Comparison of ENCODE assay signal across 12 cellular contexts in genomic region chr18:48336332-48336731, GRCh38.
DNase-seq lines count a peak whose midpoint lies in the region; ATAC-seq and TF ChIP-seq lines count a peak whose summit lies in the region.
"Had no signal": no experiment of that assay in that cellular context is flagged by ENCODE, and none has a peak within 500 bp of the region (broad histone marks: within the 10 kb centered on the region; RNA-seq: fewer than 3 reads in every experiment).

No MANE protein-coding gene starts in this region.

- TF ChIP-seq CTCF in mammary epithelial cell (conservative IDR thresholded peaks at IDR 0.05 in 1 of 2, IDR thresholded peaks at IDR 0.05 in 1 of 2; ENCODE audit: extremely low read depth in 1 of 2, insufficient read depth in 1 of 2, low read depth in 1 of 2, low read length in 2 of 2) (peak; percentile 53 to 83), lower lobe of right lung (IDR thresholded peaks at IDR 0.05) (no peak)

- H3K79me2 ChIP-seq in mammary epithelial cell (ENCODE audit: insufficient read depth, low read length): no peaks in the 10 kb centered on the region

- in situ Hi-C loops in mammary epithelial cell (cut with MboI; ENCODE audit: low sequenced_read_pairs in 2 of 2): no loop called here

- WGBS in mammary epithelial cell (ENCODE audit: low coverage, missing lambda C conversion rate): 36% methylated on average over 8 of the region's 8 CpGs

- peak overlapping the region; percentile 30 for H2AFZ ChIP-seq in mammary epithelial cell (ENCODE audit: low read depth, low read length)

- H3K27me3 ChIP-seq in mammary epithelial cell (ENCODE audit: insufficient read depth, low read length) (no peaks in the 10 kb centered on the region), lower lobe of right lung (ENCODE audit: low read depth) (no peaks in the 10 kb centered on the region)

- no peak overlapping the region for H3K9ac ChIP-seq in mammary epithelial cell (ENCODE audit: insufficient read depth, low read length)

- no peak overlapping the region for H3K4me3 ChIP-seq in mammary epithelial cell (replicated peaks in 1 of 3; ENCODE audit: insufficient read depth in 1 of 3, low read depth in 2 of 3, low read length in 3 of 3)
- H3K4me3 ChIP-seq in lower lobe of right lung: no peak overlapping the region

- H3K4me2 ChIP-seq in mammary epithelial cell (ENCODE audit: insufficient read depth, low read depth, low read length): no peak overlapping the region

- H4K20me1 ChIP-seq in mammary epithelial cell (ENCODE audit: insufficient read depth, low read length): no peaks in the 10 kb centered on the region

- H3K9me3 ChIP-seq in mammary epithelial cell (replicated peaks; ENCODE audit: insufficient read depth, low read length): no peaks in the 10 kb centered on the region
- H3K9me3 ChIP-seq in lower lobe of right lung: no peaks in the 10 kb centered on the region

- intact Hi-C loops in mammary epithelial cell (cut with micrococcal nuclease) (loop anchor here (1.0 to 2.0 kb wide), 4 partner anchors 72 to 305 kb away; partner anchors contain the start of gene ZBTB7C), lower lobe of right lung (cut with DNase I) (no loop called here)

- dilution Hi-C loops in mammary epithelial cell (cut with HindIII; ENCODE audit: low sequenced_read_pairs): loop anchor here (5.0 kb wide), 1 partner anchor 104 kb away; no protein-coding TSS in a partner anchor

- no peak overlapping the region for H3K27ac ChIP-seq in mammary epithelial cell (ENCODE audit: insufficient read depth, low read depth, low read length)
- peak overlapping the region; percentile 59 for H3K27ac ChIP-seq in lower lobe of right lung

- H3K4me1 ChIP-seq in mammary epithelial cell (ENCODE audit: insufficient read depth, low read length): peaks cover 7% of the 10 kb centered on the region
- H3K4me1 ChIP-seq in lower lobe of right lung: peaks cover 17% of the 10 kb centered on the region

- peak; percentile 7 for DNase-seq in CMK (ENCODE audit: low read depth)
- DNase-seq in NCI-H2107 treated with DMSO at 0.1 percent for 48 hours (lab: John Stamatoyannopoulos, UW; ENCODE audit: unreplicated experiment): peak; percentile 78
- DNase-seq in mammary epithelial cell: no peak
- DNase-seq in lower lobe of right lung: no peak
- DNase-seq in mucosa of gallbladder (ENCODE audit: low spot score): no peak
- no peak for DNase-seq in GF-D8 (lab: John Stamatoyannopoulos, UW)
- DNase-seq in HCEC 1CT: no peak
- DNase-seq in mesenteric fat pad (ENCODE audit: low spot score): no peak
- DNase-seq: activated CD4-positive, alpha-beta T cell treated with anti-CD3 and anti-CD28 coated beads, Interleukin-2, amount 50 U/mL, for 48 hours; midbrain; NCI-H774; stimulated activated CD4-positive, alpha-beta T cell treated with anti-CD3 and anti-CD28 coated beads, Interleukin-2, amount 100 ng/mL, for 24 hours had no signal

- CTCF ChIA-PET in mammary epithelial cell (lab: Charles Lee; ENCODE audit: low non-redundant PET): interaction anchor here (0.5 to 1.4 kb wide), 2 partner anchors 106 to 395 kb away, joined by 4 to 6 read pairs; no protein-coding TSS in a partner anchor

- peak; percentile 61 to 67 for ATAC-seq in lower lobe of right lung

- no peaks in the 10 kb centered on the region for H3K36me3 ChIP-seq in mammary epithelial cell (ENCODE audit: insufficient read depth, low read length)
- no peaks in the 10 kb centered on the region for H3K36me3 ChIP-seq in lower lobe of right lung

- no TSS peak for BruUV-seq in mammary epithelial cell (replicated peaks; lab: Mats Ljungman, UMichigan)

Comparison
In these comparisons a context has a peak if more than half of its experiments do, and no peak if none do; other contexts are left out.
1. DNase-seq: peak in CMK (single experiment) and NCI-H2107 treated with DMSO at 0.1 percent for 48 hours (single experiment); none in mammary epithelial cell (single experiment), lower lobe of right lung (single experiment), mucosa of gallbladder (single experiment), GF-D8 (single experiment), HCEC 1CT (single experiment) and mesenteric fat pad (single experiment).